Comparison of ENCODE assay signal across 10 cellular contexts in genomic region chr2:110854355-110855081, GRCh38.
DNase-seq lines count a peak whose midpoint lies in the region; ATAC-seq, FAIRE-seq and TF ChIP-seq lines count a peak whose summit lies in the region.
"Had no signal": no experiment of that assay in that cellular context is flagged by ENCODE, and none has a peak within 500 bp of the region (broad histone marks: within the 10 kb centered on the region; RNA-seq: fewer than 3 reads in every experiment).

No MANE protein-coding gene starts in this region.

- POLR2A ChIA-PET in BJ (lab: Charles Lee) = no interaction called here

- TF ChIP-seq CTCF in BJ (IDR thresholded peaks at IDR 0.05; ENCODE audit: insufficient read depth, low read depth, low read length) (peak; percentile 9; the same call in 1 of the 2 replicates), RWPE2 (IDR thresholded peaks at IDR 0.05; ENCODE audit: poor library complexity, severe bottlenecking) (peak; percentile 7), foreskin fibroblast (IDR thresholded peaks at IDR 0.05; ENCODE audit: low read depth, low read length) (peak; percentile 12)

- H3K36me3 ChIP-seq in BJ (ENCODE audit: control insufficient read depth, insufficient read depth, low read length) = no peaks in the 10 kb centered on the region
- no peaks in the 10 kb centered on the region for H3K36me3 ChIP-seq in RWPE2 (ENCODE audit: low read depth)

- H3K27me3 ChIP-seq in BJ (ENCODE audit: control insufficient read depth, insufficient read depth, low read length) = peaks cover 8% of the 10 kb centered on the region
- peaks cover 24% of the 10 kb centered on the region for H3K27me3 ChIP-seq in RWPE2 (ENCODE audit: insufficient read depth, poor library complexity, severe bottlenecking)

- no peaks in the 10 kb centered on the region for H3K4me1 ChIP-seq in RWPE2 (ENCODE audit: insufficient read depth, poor library complexity, severe bottlenecking)

- DNase-seq in BJ (ENCODE audit: low read depth) (no peak), GM18507 (ENCODE audit: extremely low spot score, insufficient read length, low read depth) (no peak), RWPE2 (ENCODE audit: low spot score) (no peak), foreskin fibroblast (no peak), NCI-H1092 treated with DMSO at 0.1 percent for 48 hours (lab: John Stamatoyannopoulos, UW) (no peak), RCC 7860 (ENCODE audit: low spot score) (no peak)
- DNase-seq in activated effector memory CD4-positive, alpha-beta T cell treated with anti-CD3 and anti-CD28 coated beads, Interleukin-2, amount 50 U/mL, for 16 hours = no peak
- DNase-seq: dorsolateral prefrontal cortex had no signal

- FAIRE-seq in GM18507 (lab: Jason Lieb, UNC) (peak; percentile 59), RCC 7860 (lab: Jason Lieb, UNC) (no peak)

- H3K9me3 ChIP-seq in RWPE2 (ENCODE audit: severe bottlenecking) = no peaks in the 10 kb centered on the region

- CTCF ChIA-PET in BJ (lab: Yijun Ruan, JAX) = no interaction called here

- H3K4me3 ChIP-seq in BJ (ENCODE audit: low read depth, low read length) = no peak overlapping the region
- H3K4me3 ChIP-seq in RWPE2 (ENCODE audit: severe bottlenecking) = no peak overlapping the region
- H3K4me3 ChIP-seq in foreskin fibroblast (ENCODE audit: low read depth in 1 of 2, low read length in 2 of 2) = no peak overlapping the region
- H3K4me3 ChIP-seq: dorsolateral prefrontal cortex, lung had no signal

- ATAC-seq in RWPE2 (ENCODE audit: low read depth) = peak; percentile 33; the same call in 1 of the 3 replicates
- no peak for ATAC-seq in HG03378 (IDR thresholded peaks at IDR 0.05; ENCODE audit: unreplicated experiment)

- H3K27ac ChIP-seq in RWPE2 (ENCODE audit: poor library complexity, severe bottlenecking) = no peak overlapping the region
- H3K27ac ChIP-seq: dorsolateral prefrontal cortex had no signal
